In the genomic region with DNA sequence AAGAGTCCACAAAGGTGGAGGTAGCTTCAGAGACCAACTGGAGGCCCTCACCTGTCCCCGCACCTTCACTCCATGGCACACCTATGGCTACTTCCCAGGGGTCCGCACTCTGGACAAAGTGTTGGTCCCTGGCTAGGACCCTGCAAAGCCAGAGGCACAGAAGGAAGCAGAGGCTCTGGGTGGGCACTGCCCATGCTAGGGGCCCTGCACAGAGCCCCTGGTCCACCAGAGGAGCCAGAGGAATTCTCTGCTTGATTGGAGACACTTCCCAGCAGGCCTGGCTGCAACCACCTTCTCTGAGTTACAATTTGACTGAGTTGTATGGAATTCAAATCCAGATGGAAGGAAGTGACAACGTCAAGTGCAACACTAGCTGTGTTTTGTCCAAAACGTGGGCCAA, we compare ENCODE assay signal across 15 cellular contexts. TPM values are rescaled to one million over a fixed set of nuclear protein-coding genes. Genes with fewer than 3 reads are reported as not detected.
DNase-seq lines count a peak whose midpoint lies in the region; ATAC-seq and TF ChIP-seq lines count a peak whose summit lies in the region.
"Had no signal": no experiment of that assay in that cellular context is flagged by ENCODE, and none has a peak within 500 bp of the region (broad histone marks: within the 10 kb centered on the region; RNA-seq: fewer than 3 reads in every experiment).

No MANE protein-coding gene starts in this region.

- TF ChIP-seq CTCF in fibroblast of mammary gland (conservative IDR thresholded peaks at IDR 0.05; ENCODE audit: control insufficient read depth, insufficient read depth, low read depth, low read length) (no peak), upper lobe of right lung (IDR thresholded peaks at IDR 0.05) (no peak)

- peaks cover 4% of the 10 kb centered on the region for H3K4me1 Mint-ChIP-seq in activated naive CD4-positive, alpha-beta T cell treated with anti-CD3 and anti-CD28 coated beads, Interleukin-2, amount 50 U/mL, for 24 hours
- peaks cover 17% of the 10 kb centered on the region for H3K4me1 Mint-ChIP-seq in stimulated activated effector memory CD8-positive, alpha-beta T cell treated with anti-CD3 and anti-CD28 coated beads, Interleukin-12 subunit alpha, Interleukin-12 subunit beta, amount 100 ng/mL, for 72 hours

- H3K4me3 ChIP-seq in fibroblast of mammary gland (ENCODE audit: control insufficient read depth, low read depth, low read length) (no peak overlapping the region), upper lobe of right lung (no peak overlapping the region)

- no peaks in the 10 kb centered on the region for H3K9me3 ChIP-seq in upper lobe of right lung

- H3K27ac Mint-ChIP-seq in activated naive CD4-positive, alpha-beta T cell treated with anti-CD3 and anti-CD28 coated beads, Interleukin-2, amount 50 U/mL, for 24 hours: peak overlapping the region; percentile 23
- peak overlapping the region; percentile 87 for H3K27ac Mint-ChIP-seq in stimulated activated effector memory CD8-positive, alpha-beta T cell treated with anti-CD3 and anti-CD28 coated beads, Interleukin-12 subunit alpha, Interleukin-12 subunit beta, amount 100 ng/mL, for 72 hours

- ATAC-seq in stimulated activated effector memory CD8-positive, alpha-beta T cell treated with anti-CD3 and anti-CD28 coated beads, Interleukin-12 subunit alpha, Interleukin-12 subunit beta, amount 100 ng/mL, for 72 hours: no peak
- no peak for ATAC-seq in upper lobe of right lung

- H3K36me3 Mint-ChIP-seq in activated naive CD4-positive, alpha-beta T cell treated with anti-CD3 and anti-CD28 coated beads, Interleukin-2, amount 50 U/mL, for 24 hours: no peaks in the 10 kb centered on the region
- H3K36me3 Mint-ChIP-seq in stimulated activated effector memory CD8-positive, alpha-beta T cell treated with anti-CD3 and anti-CD28 coated beads, Interleukin-12 subunit alpha, Interleukin-12 subunit beta, amount 100 ng/mL, for 72 hours: peaks cover 26% of the 10 kb centered on the region

- no peaks in the 10 kb centered on the region for H3K9me3 Mint-ChIP-seq in activated naive CD4-positive, alpha-beta T cell treated with anti-CD3 and anti-CD28 coated beads, Interleukin-2, amount 50 U/mL, for 24 hours
- no peaks in the 10 kb centered on the region for H3K9me3 Mint-ChIP-seq in stimulated activated effector memory CD8-positive, alpha-beta T cell treated with anti-CD3 and anti-CD28 coated beads, Interleukin-12 subunit alpha, Interleukin-12 subunit beta, amount 100 ng/mL, for 72 hours

- H3K4me3 Mint-ChIP-seq in activated naive CD4-positive, alpha-beta T cell treated with anti-CD3 and anti-CD28 coated beads, Interleukin-2, amount 50 U/mL, for 24 hours: no peak overlapping the region
- no peak overlapping the region for H3K4me3 Mint-ChIP-seq in stimulated activated effector memory CD8-positive, alpha-beta T cell treated with anti-CD3 and anti-CD28 coated beads, Interleukin-12 subunit alpha, Interleukin-12 subunit beta, amount 100 ng/mL, for 72 hours

- no peaks in the 10 kb centered on the region for H3K27me3 ChIP-seq in upper lobe of right lung

- no peak overlapping the region for H3K27ac ChIP-seq in upper lobe of right lung

- H3K4me1 ChIP-seq in upper lobe of right lung: peaks cover 7% of the 10 kb centered on the region

- H3K27me3 Mint-ChIP-seq in activated naive CD4-positive, alpha-beta T cell treated with anti-CD3 and anti-CD28 coated beads, Interleukin-2, amount 50 U/mL, for 24 hours: no peaks in the 10 kb centered on the region

- DNase-seq in activated naive CD4-positive, alpha-beta T cell (lab: John Stamatoyannopoulos, UW): no peak
- DNase-seq in RKO (ENCODE audit: low spot score) (peak; percentile 30), fibroblast of mammary gland (ENCODE audit: low read depth) (peak; percentile 13), T1000 (lab: John Stamatoyannopoulos, UW) (no peak), upper lobe of right lung (no peak), EL (no peak)
- no peak for DNase-seq in stimulated activated effector memory CD8-positive, alpha-beta T cell treated with anti-CD3 and anti-CD28 coated beads, Interleukin-12 subunit alpha, Interleukin-12 subunit beta, amount 100 ng/mL, for 72 hours (ENCODE audit: low spot score in 2 of 2)
- DNase-seq: HCEC 1CT, Karpas-422, NCI-H1105 treated with DMSO at 0.1 percent for 48 hours, NCI-H187 treated with DMSO at 0.1 percent for 48 hours, NCI-H2171, NCI-H510A treated with DMSO at 0.1 percent for 48 hours, RPMI8226 had no signal

- intact Hi-C loops in upper lobe of right lung (cut with DNase I): no loop called here

- H3K36me3 ChIP-seq in upper lobe of right lung: no peaks in the 10 kb centered on the region

RNA-seq across cellular contexts. Expression of a gene that starts 3.1 kb away (rescaled TPM):
- total RNA-seq in upper lobe of right lung: 89.6 TPM

RNA-seq across cellular contexts. Expression of a gene that starts 30.5 kb away (rescaled TPM):
- total RNA-seq in upper lobe of right lung: 55.3 TPM

Comparison
In these comparisons a context has a peak if more than half of its experiments do, and no peak if none do; other contexts are left out.
1. DNase-seq: peak in RKO (single experiment) and fibroblast of mammary gland (single experiment); none in activated naive CD4-positive, alpha-beta T cell (0 of 4), stimulated activated effector memory CD8-positive, alpha-beta T cell treated with anti-CD3 and anti-CD28 coated beads, Interleukin-12 subunit alpha, Interleukin-12 subunit beta, amount 100 ng/mL, for 72 hours (0 of 2), T1000 (single experiment), upper lobe of right lung (single experiment) and EL (single experiment).